1 cellular context compared by ENCODE assay signal in the genomic region with DNA sequence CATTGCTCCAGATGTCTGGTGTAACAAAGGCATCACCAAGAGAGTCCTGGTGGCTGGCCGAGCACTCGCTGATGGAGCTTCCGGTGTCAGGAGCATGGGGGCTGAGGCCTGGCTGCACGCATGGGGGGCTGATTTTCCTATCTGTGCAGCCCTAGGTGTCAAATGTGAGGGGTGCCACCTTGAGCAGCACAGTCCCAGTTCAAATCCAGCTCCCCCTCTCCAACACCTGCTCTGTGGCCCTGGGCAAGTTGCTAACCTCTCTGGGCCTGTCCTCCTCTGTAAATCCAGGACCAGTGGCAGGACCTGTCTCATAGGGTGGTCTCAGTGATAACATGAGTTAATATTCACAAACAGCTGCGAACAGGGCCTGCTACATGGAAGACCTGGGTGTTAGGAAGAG.
TF ChIP-seq lines count a peak whose summit lies in the region.

No MANE protein-coding gene starts in this region.

TF ChIP-seq in HepG2, 621 proteins besides CTCF, POLR2A, EP300 and RAD21:
- TF ChIP-seq ADNP (CRISPR knock-in tag; IDR thresholded peaks at IDR 0.05): 0 out of 2 replicates have a peak, but pooled peaks have one; percentile 49
- TF ChIP-seq ELF4 (CRISPR knock-in tag; IDR thresholded peaks at IDR 0.05; ENCODE audit: borderline replicate concordance): no peak
- peak; percentile 40; the same call in 1 of the 2 replicates for TF ChIP-seq ETV5 (CRISPR knock-in tag; IDR thresholded peaks at IDR 0.05; ENCODE audit: borderline replicate concordance)
- TF ChIP-seq YEATS4 (CRISPR knock-in tag; IDR thresholded peaks at IDR 0.05; ENCODE audit: borderline replicate concordance): 0 out of 2 replicates have a peak, but pooled peaks have one; percentile 0
- TF ChIP-seq, protein P1, sequence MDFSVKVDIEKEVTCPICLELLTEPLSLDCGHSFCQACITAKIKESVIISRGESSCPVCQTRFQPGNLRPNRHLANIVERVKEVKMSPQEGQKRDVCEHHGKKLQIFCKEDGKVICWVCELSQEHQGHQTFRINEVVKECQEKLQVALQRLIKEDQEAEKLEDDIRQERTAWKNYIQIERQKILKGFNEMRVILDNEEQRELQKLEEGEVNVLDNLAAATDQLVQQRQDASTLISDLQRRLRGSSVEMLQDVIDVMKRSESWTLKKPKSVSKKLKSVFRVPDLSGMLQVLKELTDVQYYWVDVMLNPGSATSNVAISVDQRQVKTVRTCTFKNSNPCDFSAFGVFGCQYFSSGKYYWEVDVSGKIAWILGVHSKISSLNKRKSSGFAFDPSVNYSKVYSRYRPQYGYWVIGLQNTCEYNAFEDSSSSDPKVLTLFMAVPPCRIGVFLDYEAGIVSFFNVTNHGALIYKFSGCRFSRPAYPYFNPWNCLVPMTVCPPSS (IDR thresholded peaks at IDR 0.05): no peak
- peak; percentile 96 for TF ChIP-seq ZNF768 (CRISPR knock-in tag; IDR thresholded peaks at IDR 0.05)
- 0 out of 2 replicates have a peak, but pooled peaks have one; percentile 18 for TF ChIP-seq ZNF354B (CRISPR knock-in tag; IDR thresholded peaks at IDR 0.05)
- TF ChIP-seq ZFYVE20 (CRISPR knock-in tag; IDR thresholded peaks at IDR 0.05; ENCODE audit: borderline replicate concordance, low read depth): no peak
